Comparison of ENCODE assay signal across 9 cellular contexts in the genomic region with DNA sequence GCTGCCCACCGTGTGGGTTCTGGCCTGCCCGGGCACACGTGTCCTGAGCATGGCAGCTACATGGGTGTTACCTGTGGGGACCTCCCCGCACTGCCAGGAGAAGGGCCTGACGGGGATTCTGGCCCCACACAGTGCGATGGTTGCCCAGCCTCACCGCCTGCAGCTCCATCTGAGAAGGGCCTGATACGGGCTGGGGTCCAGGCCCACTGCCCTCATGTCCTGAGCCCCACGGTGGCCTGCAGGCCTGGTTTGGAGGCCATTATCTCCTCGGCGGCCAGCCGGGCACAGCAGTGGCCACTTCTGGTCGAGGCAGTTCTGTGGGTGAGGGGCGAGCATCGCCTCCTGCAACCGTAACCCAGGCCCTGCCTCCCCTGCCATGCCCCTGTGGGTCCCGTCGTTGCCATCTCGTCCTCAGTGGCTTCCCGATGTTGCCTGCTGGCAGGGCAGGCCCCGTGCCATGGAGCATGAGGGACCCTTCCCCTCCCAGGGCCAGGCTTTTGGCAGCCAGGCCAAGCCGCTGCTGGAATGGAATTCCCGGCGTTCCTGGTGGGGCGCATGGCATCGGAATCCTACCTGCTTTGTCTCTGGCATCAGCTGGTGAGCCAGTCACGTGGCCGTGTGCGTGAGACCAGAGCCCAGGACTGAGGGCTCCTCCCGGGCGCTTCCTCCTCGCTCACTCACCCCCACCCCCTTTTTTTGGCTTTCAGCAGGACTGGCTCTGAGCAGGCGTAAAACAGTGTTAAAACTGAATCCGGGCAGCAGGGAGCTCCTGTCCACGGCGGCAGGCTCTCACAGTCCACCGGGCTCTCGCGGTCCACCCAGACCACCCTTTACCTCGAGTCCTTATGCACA.
DNase-seq lines count a peak whose midpoint lies in the region; TF ChIP-seq lines count a peak whose summit lies in the region.
"Had no signal": no experiment of that assay in that cellular context is flagged by ENCODE, and none has a peak within 500 bp of the region (broad histone marks: within the 10 kb centered on the region; RNA-seq: fewer than 3 reads in every experiment).

No MANE protein-coding gene starts in this region.

- DNase-seq in AG04450 (ENCODE audit: low read depth, low spot score) (no peak), cerebellar nuclear complex (lab: John Stamatoyannopoulos, UW) (peak; percentile 54 to 82), mesenchymal stem cell (no peak), dedifferentiated amniotic fluid mesenchymal stem cell (ENCODE audit: extremely low spot score) (no peak), putamen (ENCODE audit: low spot score) (no peak)
- DNase-seq in activated CD8-positive, alpha-beta memory T cell treated with anti-CD3 and anti-CD28 coated beads for 24 hours = no peak
- no peak for DNase-seq in activated T-helper 1 cell treated with anti-CD3 and anti-CD28 coated beads, Interleukin-12 subunit alpha, Interleukin-12 subunit beta, Interleukin-2, Interleukin-4 antibody, amounts not matched to agents 30 ng/mL and 10 ng/mL and 1 ng/mL, durations not matched to agents 14 hours and 24 hours and 36 hours (ENCODE audit: low spot score)

- no peak overlapping the region for H2BK120ac ChIP-seq in mesenchymal stem cell (ENCODE audit: low read depth, low read length)

- no peak overlapping the region for H3K27ac Mint-ChIP-seq in activated T-helper 1 cell treated with anti-CD3 and anti-CD28 coated beads, Interleukin-12 subunit alpha, Interleukin-12 subunit beta, Interleukin-2, Interleukin-4 antibody, amounts not matched to agents 30 ng/mL and 10 ng/mL and 1 ng/mL, durations not matched to agents 14 hours and 24 hours and 36 hours

- TF ChIP-seq RAD21 in Ishikawa (IDR thresholded peaks at IDR 0.05; ENCODE audit: low read depth) = no peak

- H3K4me3 Mint-ChIP-seq in activated T-helper 1 cell treated with anti-CD3 and anti-CD28 coated beads, Interleukin-12 subunit alpha, Interleukin-12 subunit beta, Interleukin-2, Interleukin-4 antibody, amounts not matched to agents 30 ng/mL and 10 ng/mL and 1 ng/mL, durations not matched to agents 14 hours and 24 hours and 36 hours = no peak overlapping the region

- H3K36me3 Mint-ChIP-seq in activated T-helper 1 cell treated with anti-CD3 and anti-CD28 coated beads, Interleukin-12 subunit alpha, Interleukin-12 subunit beta, Interleukin-2, Interleukin-4 antibody, amounts not matched to agents 30 ng/mL and 10 ng/mL and 1 ng/mL, durations not matched to agents 14 hours and 24 hours and 36 hours (ENCODE audit: low read depth) = peaks cover 2% of the 10 kb centered on the region

- no peak overlapping the region for H2BK5ac ChIP-seq in mesenchymal stem cell (ENCODE audit: low read depth, low read length, poor library complexity, severe bottlenecking)

- no peaks in the 10 kb centered on the region for H3K9me3 Mint-ChIP-seq in activated T-helper 1 cell treated with anti-CD3 and anti-CD28 coated beads, Interleukin-12 subunit alpha, Interleukin-12 subunit beta, Interleukin-2, Interleukin-4 antibody, amounts not matched to agents 30 ng/mL and 10 ng/mL and 1 ng/mL, durations not matched to agents 14 hours and 24 hours and 36 hours

- 86% methylated on average over 40 of the region's 40 CpGs for WGBS in mesenchymal stem cell

- intact Hi-C loops in activated T-helper 1 cell treated with anti-CD3 and anti-CD28 coated beads, Interleukin-12 subunit alpha, Interleukin-12 subunit beta, Interleukin-2, Interleukin-4 antibody, amounts not matched to agents 30 ng/mL and 10 ng/mL and 1 ng/mL, durations not matched to agents 14 hours and 24 hours and 36 hours (cut with micrococcal nuclease) = no loop called here

- H3K9me3 ChIP-seq in AG04450 (ENCODE audit: control insufficient read depth, insufficient read depth, low read length) (peaks cover 3% of the 10 kb centered on the region; the same call in 1 of the 2 replicates), mesenchymal stem cell (ENCODE audit: control insufficient read depth, low read length) (no peaks in the 10 kb centered on the region)

- CTCF ChIA-PET in AG04450 (lab: Charles Lee) = interaction anchor here (1.3 kb wide), 1 partner anchor 66 kb away, joined by 3 read pairs; no protein-coding TSS in a partner anchor

- no peak overlapping the region for H2AFZ ChIP-seq in mesenchymal stem cell (ENCODE audit: low read depth, low read length)

- H3K14ac ChIP-seq in mesenchymal stem cell (ENCODE audit: low read length in 2 of 2) = peak overlapping the region in 1 of 2 experiments; percentile 79

- H3K4me1 ChIP-seq in mesenchymal stem cell (ENCODE audit: control insufficient read depth, insufficient read depth, low read depth, low read length) = peaks cover 55% of the 10 kb centered on the region

- no peaks in the 10 kb centered on the region for H3K27me3 ChIP-seq in AG04450 (ENCODE audit: control insufficient read depth, insufficient read depth, low read length)
- no peaks in the 10 kb centered on the region for H3K27me3 ChIP-seq in mesenchymal stem cell (ENCODE audit: control insufficient read depth in 1 of 2, insufficient read depth in 1 of 2, low read length in 2 of 2)

- no peak overlapping the region for H3K4me2 ChIP-seq in mesenchymal stem cell (ENCODE audit: low read length, poor library complexity, severe bottlenecking)

- TF ChIP-seq EP300 in Ishikawa (IDR thresholded peaks at IDR 0.05; ENCODE audit: borderline replicate concordance) = peak; percentile 84

- TF ChIP-seq CTCF in AG04450 (IDR thresholded peaks at IDR 0.05; ENCODE audit: low read depth, low read length) = no peak

- H3K23ac ChIP-seq in mesenchymal stem cell (ENCODE audit: low read length in 2 of 2) = no peak overlapping the region

- H3K4me3 ChIP-seq in AG04450 (ENCODE audit: low read depth, low read length) (peak overlapping the region; percentile 18), mesenchymal stem cell (ENCODE audit: insufficient read depth in 1 of 2, low read depth in 1 of 2, low read length in 2 of 2) (peak overlapping the region in 1 of 2 experiments; percentile 92)
- H3K4me3 ChIP-seq: K562 had no signal

- H2AK5ac ChIP-seq in mesenchymal stem cell (ENCODE audit: low read length, severe bottlenecking) = no peak overlapping the region

- peaks cover 9% of the 10 kb centered on the region for H3K4me1 Mint-ChIP-seq in activated T-helper 1 cell treated with anti-CD3 and anti-CD28 coated beads, Interleukin-12 subunit alpha, Interleukin-12 subunit beta, Interleukin-2, Interleukin-4 antibody, amounts not matched to agents 30 ng/mL and 10 ng/mL and 1 ng/mL, durations not matched to agents 14 hours and 24 hours and 36 hours (ENCODE audit: low read depth)

- peaks cover 64 to 66% of the 10 kb centered on the region in 2 experiments for H3K36me3 ChIP-seq in mesenchymal stem cell (ENCODE audit: control insufficient read depth in 1 of 2, insufficient read depth in 2 of 2, low read depth in 1 of 2, low read length in 2 of 2)

- H3K27me3 Mint-ChIP-seq in activated T-helper 1 cell treated with anti-CD3 and anti-CD28 coated beads, Interleukin-12 subunit alpha, Interleukin-12 subunit beta, Interleukin-2, Interleukin-4 antibody, amounts not matched to agents 30 ng/mL and 10 ng/mL and 1 ng/mL, durations not matched to agents 14 hours and 24 hours and 36 hours (ENCODE audit: insufficient read depth) = peaks cover 1% of the 10 kb centered on the region

- H4K91ac ChIP-seq in mesenchymal stem cell (ENCODE audit: low read length) = no peak overlapping the region

- H3K27ac ChIP-seq in AG04450 (ENCODE audit: low read depth, low read length) = peak overlapping the region; percentile 25
- no peak overlapping the region for H3K27ac ChIP-seq in mesenchymal stem cell (ENCODE audit: low read length, poor library complexity, severe bottlenecking)

- no peak overlapping the region for H2BK15ac ChIP-seq in mesenchymal stem cell (ENCODE audit: low read depth, poor library complexity, severe bottlenecking)

- peak overlapping the region; percentile 97 for H3K9ac ChIP-seq in mesenchymal stem cell (ENCODE audit: low read length)

- no peaks in the 10 kb centered on the region for H3K79me1 ChIP-seq in mesenchymal stem cell (replicated peaks; ENCODE audit: low read length, poor library complexity, severe bottlenecking)

- H3K18ac ChIP-seq in mesenchymal stem cell (ENCODE audit: low read depth in 1 of 2, low read length in 2 of 2) = no peak overlapping the region

- H4K8ac ChIP-seq in mesenchymal stem cell (ENCODE audit: low read length) = no peak overlapping the region

- POLR2A ChIA-PET in AG04450 (lab: Yijun Ruan, JAX) = interaction anchor here (1.3 kb wide), 1 partner anchor 10 kb away, joined by 3 read pairs; no protein-coding TSS in a partner anchor

- H2BK12ac ChIP-seq in mesenchymal stem cell (ENCODE audit: low read length in 2 of 2) = no peak overlapping the region

- no peak overlapping the region for H3K4ac ChIP-seq in mesenchymal stem cell (ENCODE audit: low read depth in 1 of 2, low read length in 2 of 2)

TF ChIP-seq in Ishikawa, 13 proteins besides CTCF, POLR2A, EP300 and RAD21 (continues in another document):
- 0 out of 2 replicates have a peak, but pooled peaks have one; percentile 9 for TF ChIP-seq CREB1 (IDR thresholded peaks at IDR 0.05; ENCODE audit: low read depth)
- peak; percentile 80 for TF ChIP-seq TCF12 (IDR thresholded peaks at IDR 0.05; ENCODE audit: low read depth)
- no peak for TF ChIP-seq FOXM1 (IDR thresholded peaks at IDR 0.05; ENCODE audit: borderline replicate concordance, low read depth)
- TF ChIP-seq TEAD4 (IDR thresholded peaks at IDR 0.05) = peak; percentile 91
- peak; percentile 82 for TF ChIP-seq NFIC (IDR thresholded peaks at IDR 0.05)
- TF ChIP-seq ZBTB7A (IDR thresholded peaks at IDR 0.05; ENCODE audit: low read depth) = peak; percentile 73; the same call in 1 of the 2 replicates
- 0 out of 2 replicates have a peak, but pooled peaks have one; percentile 3 for TF ChIP-seq EGR1 (IDR thresholded peaks at IDR 0.05)
- peak; percentile 15; the same call in 1 of the 2 replicates for TF ChIP-seq TAF1 (IDR thresholded peaks at IDR 0.05; ENCODE audit: low read depth)
- TF ChIP-seq, protein P1, sequence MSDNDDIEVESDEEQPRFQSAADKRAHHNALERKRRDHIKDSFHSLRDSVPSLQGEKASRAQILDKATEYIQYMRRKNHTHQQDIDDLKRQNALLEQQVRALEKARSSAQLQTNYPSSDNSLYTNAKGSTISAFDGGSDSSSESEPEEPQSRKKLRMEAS (IDR thresholded peaks at IDR 0.05) = peak; percentile 91

Comparison
In these comparisons a context has a peak if more than half of its experiments do, and no peak if none do; other contexts are left out.
1. DNase-seq: peak in cerebellar nuclear complex (2 of 2); none in AG04450 (single experiment), mesenchymal stem cell (single experiment), activated CD8-positive, alpha-beta memory T cell treated with anti-CD3 and anti-CD28 coated beads for 24 hours (single experiment), dedifferentiated amniotic fluid mesenchymal stem cell (single experiment), putamen (single experiment) and activated T-helper 1 cell treated with anti-CD3 and anti-CD28 coated beads, Interleukin-12 subunit alpha, Interleukin-12 subunit beta, Interleukin-2, Interleukin-4 antibody, amounts not matched to agents 30 ng/mL and 10 ng/mL and 1 ng/mL, durations not matched to agents 14 hours and 24 hours and 36 hours (single experiment).